Comparison of ENCODE assay signal across 2 cellular contexts in the genomic region with DNA sequence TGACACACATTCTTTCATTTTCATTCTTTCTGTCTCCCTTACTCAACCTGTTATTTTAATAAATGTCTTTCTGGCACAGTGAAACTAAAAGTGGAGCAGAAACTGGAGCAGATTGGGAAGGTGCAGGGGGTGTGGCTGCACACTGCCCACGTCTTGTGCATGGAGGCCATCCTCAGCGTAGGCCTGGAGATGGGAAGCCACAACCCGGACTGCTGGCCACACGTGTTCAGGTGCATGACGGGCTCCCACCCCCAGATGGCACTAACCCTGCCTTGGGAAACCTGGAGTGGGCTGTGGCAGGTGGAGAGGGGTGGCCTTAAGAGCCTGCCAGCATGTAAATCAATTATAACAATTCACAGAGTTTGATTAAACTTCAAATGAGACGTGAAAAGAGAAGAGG.
TF ChIP-seq lines count a peak whose summit lies in the region.

No MANE protein-coding gene starts in this region.

TF ChIP-seq in SK-N-SH, 30 proteins besides CTCF, POLR2A, EP300 and RAD21 (continued from another document):
- TF ChIP-seq, protein P1, sequence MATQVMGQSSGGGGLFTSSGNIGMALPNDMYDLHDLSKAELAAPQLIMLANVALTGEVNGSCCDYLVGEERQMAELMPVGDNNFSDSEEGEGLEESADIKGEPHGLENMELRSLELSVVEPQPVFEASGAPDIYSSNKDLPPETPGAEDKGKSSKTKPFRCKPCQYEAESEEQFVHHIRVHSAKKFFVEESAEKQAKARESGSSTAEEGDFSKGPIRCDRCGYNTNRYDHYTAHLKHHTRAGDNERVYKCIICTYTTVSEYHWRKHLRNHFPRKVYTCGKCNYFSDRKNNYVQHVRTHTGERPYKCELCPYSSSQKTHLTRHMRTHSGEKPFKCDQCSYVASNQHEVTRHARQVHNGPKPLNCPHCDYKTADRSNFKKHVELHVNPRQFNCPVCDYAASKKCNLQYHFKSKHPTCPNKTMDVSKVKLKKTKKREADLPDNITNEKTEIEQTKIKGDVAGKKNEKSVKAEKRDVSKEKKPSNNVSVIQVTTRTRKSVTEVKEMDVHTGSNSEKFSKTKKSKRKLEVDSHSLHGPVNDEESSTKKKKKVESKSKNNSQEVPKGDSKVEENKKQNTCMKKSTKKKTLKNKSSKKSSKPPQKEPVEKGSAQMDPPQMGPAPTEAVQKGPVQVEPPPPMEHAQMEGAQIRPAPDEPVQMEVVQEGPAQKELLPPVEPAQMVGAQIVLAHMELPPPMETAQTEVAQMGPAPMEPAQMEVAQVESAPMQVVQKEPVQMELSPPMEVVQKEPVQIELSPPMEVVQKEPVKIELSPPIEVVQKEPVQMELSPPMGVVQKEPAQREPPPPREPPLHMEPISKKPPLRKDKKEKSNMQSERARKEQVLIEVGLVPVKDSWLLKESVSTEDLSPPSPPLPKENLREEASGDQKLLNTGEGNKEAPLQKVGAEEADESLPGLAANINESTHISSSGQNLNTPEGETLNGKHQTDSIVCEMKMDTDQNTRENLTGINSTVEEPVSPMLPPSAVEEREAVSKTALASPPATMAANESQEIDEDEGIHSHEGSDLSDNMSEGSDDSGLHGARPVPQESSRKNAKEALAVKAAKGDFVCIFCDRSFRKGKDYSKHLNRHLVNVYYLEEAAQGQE (IDR thresholded peaks at IDR 0.05; ENCODE audit: low read depth, low read length) = no peak
- TF ChIP-seq TAF1 (IDR thresholded peaks at IDR 0.05; ENCODE audit: borderline replicate concordance, low read depth, low read length) = no peak
- TF ChIP-seq, protein P2, sequence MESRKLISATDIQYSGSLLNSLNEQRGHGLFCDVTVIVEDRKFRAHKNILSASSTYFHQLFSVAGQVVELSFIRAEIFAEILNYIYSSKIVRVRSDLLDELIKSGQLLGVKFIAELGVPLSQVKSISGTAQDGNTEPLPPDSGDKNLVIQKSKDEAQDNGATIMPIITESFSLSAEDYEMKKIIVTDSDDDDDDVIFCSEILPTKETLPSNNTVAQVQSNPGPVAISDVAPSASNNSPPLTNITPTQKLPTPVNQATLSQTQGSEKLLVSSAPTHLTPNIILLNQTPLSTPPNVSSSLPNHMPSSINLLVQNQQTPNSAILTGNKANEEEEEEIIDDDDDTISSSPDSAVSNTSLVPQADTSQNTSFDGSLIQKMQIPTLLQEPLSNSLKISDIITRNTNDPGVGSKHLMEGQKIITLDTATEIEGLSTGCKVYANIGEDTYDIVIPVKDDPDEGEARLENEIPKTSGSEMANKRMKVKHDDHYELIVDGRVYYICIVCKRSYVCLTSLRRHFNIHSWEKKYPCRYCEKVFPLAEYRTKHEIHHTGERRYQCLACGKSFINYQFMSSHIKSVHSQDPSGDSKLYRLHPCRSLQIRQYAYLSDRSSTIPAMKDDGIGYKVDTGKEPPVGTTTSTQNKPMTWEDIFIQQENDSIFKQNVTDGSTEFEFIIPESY (IDR thresholded peaks at IDR 0.05; ENCODE audit: borderline replicate concordance, low read depth) = no peak
- TF ChIP-seq, protein P3, sequence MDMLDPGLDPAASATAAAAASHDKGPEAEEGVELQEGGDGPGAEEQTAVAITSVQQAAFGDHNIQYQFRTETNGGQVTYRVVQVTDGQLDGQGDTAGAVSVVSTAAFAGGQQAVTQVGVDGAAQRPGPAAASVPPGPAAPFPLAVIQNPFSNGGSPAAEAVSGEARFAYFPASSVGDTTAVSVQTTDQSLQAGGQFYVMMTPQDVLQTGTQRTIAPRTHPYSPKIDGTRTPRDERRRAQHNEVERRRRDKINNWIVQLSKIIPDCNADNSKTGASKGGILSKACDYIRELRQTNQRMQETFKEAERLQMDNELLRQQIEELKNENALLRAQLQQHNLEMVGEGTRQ (IDR thresholded peaks at IDR 0.05; ENCODE audit: borderline replicate concordance, low read depth, low read length) = no peak
- TF ChIP-seq TEAD4 (IDR thresholded peaks at IDR 0.05; ENCODE audit: borderline replicate concordance, insufficient read depth) = no peak
TF ChIP-seq in SK-N-SH: peak in this region for 0.

TF ChIP-seq in SK-N-SH treated with all-trans-retinoic acid at 6 μM for 48 hours, 23 proteins besides CTCF, POLR2A, EP300 and RAD21 (continued from another document):
- TF ChIP-seq, protein P4, sequence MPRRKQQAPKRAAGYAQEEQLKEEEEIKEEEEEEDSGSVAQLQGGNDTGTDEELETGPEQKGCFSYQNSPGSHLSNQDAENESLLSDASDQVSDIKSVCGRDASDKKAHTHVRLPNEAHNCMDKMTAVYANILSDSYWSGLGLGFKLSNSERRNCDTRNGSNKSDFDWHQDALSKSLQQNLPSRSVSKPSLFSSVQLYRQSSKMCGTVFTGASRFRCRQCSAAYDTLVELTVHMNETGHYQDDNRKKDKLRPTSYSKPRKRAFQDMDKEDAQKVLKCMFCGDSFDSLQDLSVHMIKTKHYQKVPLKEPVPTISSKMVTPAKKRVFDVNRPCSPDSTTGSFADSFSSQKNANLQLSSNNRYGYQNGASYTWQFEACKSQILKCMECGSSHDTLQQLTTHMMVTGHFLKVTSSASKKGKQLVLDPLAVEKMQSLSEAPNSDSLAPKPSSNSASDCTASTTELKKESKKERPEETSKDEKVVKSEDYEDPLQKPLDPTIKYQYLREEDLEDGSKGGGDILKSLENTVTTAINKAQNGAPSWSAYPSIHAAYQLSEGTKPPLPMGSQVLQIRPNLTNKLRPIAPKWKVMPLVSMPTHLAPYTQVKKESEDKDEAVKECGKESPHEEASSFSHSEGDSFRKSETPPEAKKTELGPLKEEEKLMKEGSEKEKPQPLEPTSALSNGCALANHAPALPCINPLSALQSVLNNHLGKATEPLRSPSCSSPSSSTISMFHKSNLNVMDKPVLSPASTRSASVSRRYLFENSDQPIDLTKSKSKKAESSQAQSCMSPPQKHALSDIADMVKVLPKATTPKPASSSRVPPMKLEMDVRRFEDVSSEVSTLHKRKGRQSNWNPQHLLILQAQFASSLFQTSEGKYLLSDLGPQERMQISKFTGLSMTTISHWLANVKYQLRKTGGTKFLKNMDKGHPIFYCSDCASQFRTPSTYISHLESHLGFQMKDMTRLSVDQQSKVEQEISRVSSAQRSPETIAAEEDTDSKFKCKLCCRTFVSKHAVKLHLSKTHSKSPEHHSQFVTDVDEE (CRISPR knock-in tag; IDR thresholded peaks at IDR 0.05) = no peak
